Comparison of ENCODE assay signal across 25 cellular contexts in the genomic region with DNA sequence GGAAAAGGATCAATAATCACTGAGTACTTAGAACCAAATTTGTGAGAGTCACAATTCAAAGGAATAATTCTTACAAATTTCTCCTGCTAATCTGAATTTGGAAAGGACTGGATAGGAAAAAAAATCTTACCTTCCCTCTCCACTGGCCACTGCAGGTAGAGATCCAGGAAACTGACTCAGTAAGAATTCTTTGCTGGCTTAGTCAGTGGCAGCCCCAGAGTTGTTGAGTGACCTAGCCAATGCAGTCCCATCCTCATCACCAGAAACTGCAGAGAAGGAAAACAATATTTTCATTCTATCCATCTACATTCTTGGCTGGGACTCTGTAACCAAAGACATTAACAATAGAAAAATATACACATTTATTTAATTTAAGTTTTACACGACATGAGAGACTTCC.
DNase-seq lines count a peak whose midpoint lies in the region; ATAC-seq and TF ChIP-seq lines count a peak whose summit lies in the region.
"Had no signal": no experiment of that assay in that cellular context is flagged by ENCODE, and none has a peak within 500 bp of the region (broad histone marks: within the 10 kb centered on the region; RNA-seq: fewer than 3 reads in every experiment).

No MANE protein-coding gene starts in this region.

- no peak overlapping the region for H3K27ac Mint-ChIP-seq in GM23338
- H3K27ac Mint-ChIP-seq: dendritic cell treated with granulocyte-macrophage colony-stimulating factor and Interleukin-4, amounts not matched to agents 40 ng/mL and 50 ng/mL, for 4 days; endodermal cell; stimulated activated naive B cell treated with anti-CD40 and anti-IgM and Interleukin-4, amounts not matched to agents 10 μg/mL and 1 μg/mL and 100 μg/mL, for 72 hours had no signal

- 0 out of 3 replicates have a peak overlapping the region, but pooled peaks have one; percentile 18 for H3K4me3 Mint-ChIP-seq in GM23338
- H3K4me3 Mint-ChIP-seq: dendritic cell treated with granulocyte-macrophage colony-stimulating factor and Interleukin-4, amounts not matched to agents 40 ng/mL and 50 ng/mL, for 4 days; endodermal cell; stimulated activated naive B cell treated with anti-CD40 and anti-IgM and Interleukin-4, amounts not matched to agents 10 μg/mL and 1 μg/mL and 100 μg/mL, for 72 hours had no signal

- intact Hi-C loops in stomach (cut with DNase I; ENCODE audit: low total_unique reads) = no loop called here

- no peak for TF ChIP-seq EP300 in stomach (IDR thresholded peaks at IDR 0.05)

- H3K4me3 ChIP-seq in GM23338 (no peak overlapping the region), choroid plexus epithelial cell (ENCODE audit: low read depth, low read length) (no peak overlapping the region), hepatocyte (no peak overlapping the region), stomach (no peak overlapping the region), HAP-1 (no peak overlapping the region)
- H3K4me3 ChIP-seq: BLaER1 treated with 17β-estradiol and CSF1 and Interleukin-3, amounts not matched to agents 10 nM and 100 nM; gastrocnemius medialis; sigmoid colon had no signal

- TF ChIP-seq CTCF in GM23338 (conservative IDR thresholded peaks at IDR 0.05; ENCODE audit: low read depth in 2 of 2) = no peak
- TF ChIP-seq CTCF in choroid plexus epithelial cell (conservative IDR thresholded peaks at IDR 0.05; ENCODE audit: low read depth, low read length) = no peak
- TF ChIP-seq CTCF in hepatocyte (IDR thresholded peaks at IDR 0.05; ENCODE audit: poor library complexity) = no peak
- TF ChIP-seq CTCF in stomach (IDR thresholded peaks at IDR 0.05) = no peak

- DNase-seq in GM23338 (ENCODE audit: low spot score) = no peak
- DNase-seq in RKO (ENCODE audit: low spot score) = peak; percentile 14
- peak; percentile 45 for DNase-seq in choroid plexus epithelial cell (ENCODE audit: low read depth)
- DNase-seq in kidney glomerular epithelial cell (lab: John Stamatoyannopoulos, UW) = peak; percentile 14
- no peak for DNase-seq in hepatocyte (ENCODE audit: low spot score)
- no peak for DNase-seq in hippocampal formation (lab: John Stamatoyannopoulos, UW)
- DNase-seq in stomach = no peak
- no peak for DNase-seq in HAP-1 (ENCODE audit: low spot score in 2 of 2)
- DNase-seq: activated CD4-positive, alpha-beta T cell treated with anti-CD3 and anti-CD28 coated beads, Interleukin-2, amount 50 U/mL, for 4 hours; activated CD4-positive, CD25-positive, alpha-beta regulatory T cell; activated CD8-positive, alpha-beta memory T cell treated with anti-CD3 and anti-CD28 coated beads, Interleukin-2, amount 50 U/mL, for 4 hours; activated naive CD4-positive, alpha-beta T cell treated with anti-CD3 and anti-CD28 coated beads, Interleukin-2, amount 50 U/mL, for 16 hours; amniotic stem cell; caudate nucleus; endodermal cell; gastrocnemius medialis; left cardiac atrium; NCI-H1048; NCI-H1694; NCI-H510A; sigmoid colon; stimulated activated naive B cell treated with anti-CD40 and anti-IgM and Interleukin-4, amounts not matched to agents 10 μg/mL and 1 μg/mL and 100 μg/mL, for 72 hours; SW 1271 had no signal

- H3K27me3 Mint-ChIP-seq in GM23338 (ENCODE audit: insufficient read depth, low read depth, poor library complexity) = peaks cover 33% of the 10 kb centered on the region
- H3K27me3 Mint-ChIP-seq: dendritic cell treated with granulocyte-macrophage colony-stimulating factor and Interleukin-4, amounts not matched to agents 40 ng/mL and 50 ng/mL, for 4 days; stimulated activated naive B cell treated with anti-CD40 and anti-IgM and Interleukin-4, amounts not matched to agents 10 μg/mL and 1 μg/mL and 100 μg/mL, for 72 hours had no signal

- H4K20me1 ChIP-seq in GM23338 (replicated peaks; ENCODE audit: insufficient read depth) = no peaks in the 10 kb centered on the region
- no peaks in the 10 kb centered on the region for H4K20me1 ChIP-seq in hepatocyte (ENCODE audit: insufficient read depth, poor library complexity, severe bottlenecking)
- H4K20me1 ChIP-seq: BLaER1 treated with 17β-estradiol and CSF1 and Interleukin-3, amounts not matched to agents 10 nM and 100 nM had no signal

- H3K4me1 Mint-ChIP-seq in GM23338 = peaks cover 51% of the 10 kb centered on the region
- H3K4me1 Mint-ChIP-seq: stimulated activated naive B cell treated with anti-CD40 and anti-IgM and Interleukin-4, amounts not matched to agents 10 μg/mL and 1 μg/mL and 100 μg/mL, for 72 hours had no signal

- H3K36me3 Mint-ChIP-seq in GM23338 (ENCODE audit: low read depth) = peaks cover 35% of the 10 kb centered on the region
- H3K36me3 Mint-ChIP-seq: stimulated activated naive B cell treated with anti-CD40 and anti-IgM and Interleukin-4, amounts not matched to agents 10 μg/mL and 1 μg/mL and 100 μg/mL, for 72 hours had no signal

- no peaks in the 10 kb centered on the region for H3K27me3 ChIP-seq in GM23338 (ENCODE audit: insufficient read depth)
- H3K27me3 ChIP-seq in hepatocyte = no peaks in the 10 kb centered on the region
- H3K27me3 ChIP-seq in stomach = no peaks in the 10 kb centered on the region
- H3K27me3 ChIP-seq in HAP-1 (ENCODE audit: low read depth) = 0 out of 2 replicates have a peak, but pooled peaks cover 4% of the 10 kb centered on the region
- H3K27me3 ChIP-seq: BLaER1 treated with 17β-estradiol and CSF1 and Interleukin-3, amounts not matched to agents 10 nM and 100 nM; gastrocnemius medialis; sigmoid colon had no signal

- no peaks in the 10 kb centered on the region for H3F3A ChIP-seq in GM23338 (replicated peaks; ENCODE audit: low read depth)

- H3K79me2 ChIP-seq in GM23338 (replicated peaks; ENCODE audit: insufficient read depth) (peaks cover 40% of the 10 kb centered on the region), hepatocyte (no peaks in the 10 kb centered on the region)

- H3K4me1 ChIP-seq in GM23338 (ENCODE audit: insufficient read depth) (peaks cover 40% of the 10 kb centered on the region), hepatocyte (ENCODE audit: insufficient read depth) (no peaks in the 10 kb centered on the region), stomach (no peaks in the 10 kb centered on the region), HAP-1 (peaks cover 25% of the 10 kb centered on the region)
- H3K4me1 ChIP-seq: gastrocnemius medialis, sigmoid colon had no signal

- in situ Hi-C loops in HAP-1 (cut with MboI; ENCODE audit: low sequenced_read_pairs) = no loop called here

- 70% methylated on average over 1 of the region's 1 CpG for WGBS in hepatocyte (ENCODE audit: low lambda C conversion rate, missing lambda C conversion rate)
- 40 to 77% (median 63%) methylated on average over 1 of the region's 1 CpG for WGBS in stomach, 5 donors

- H3K4me2 ChIP-seq in GM23338 (peak overlapping the region; percentile 58), hepatocyte (no peak overlapping the region)

- H3K27ac ChIP-seq in GM23338 (ENCODE audit: low read depth) = peak overlapping the region; percentile 17; the same call in 1 of the 2 replicates
- H3K27ac ChIP-seq in hepatocyte = no peak overlapping the region
- H3K27ac ChIP-seq in stomach = no peak overlapping the region
- H3K27ac ChIP-seq: BLaER1 treated with 17β-estradiol and CSF1 and Interleukin-3, amounts not matched to agents 10 nM and 100 nM; gastrocnemius medialis; sigmoid colon had no signal

- no peak for TF ChIP-seq POLR2A in stomach (IDR thresholded peaks at IDR 0.05)

- H3K9me3 ChIP-seq in hepatocyte (ENCODE audit: low read depth) (no peaks in the 10 kb centered on the region), stomach (no peaks in the 10 kb centered on the region), HAP-1 (no peaks in the 10 kb centered on the region)
- H3K9me3 ChIP-seq: BLaER1 treated with 17β-estradiol and CSF1 and Interleukin-3, amounts not matched to agents 10 nM and 100 nM; gastrocnemius medialis; sigmoid colon had no signal

- H3K9me2 ChIP-seq in GM23338 (ENCODE audit: insufficient read depth) = no peaks in the 10 kb centered on the region
- H3K9me2 ChIP-seq in hepatocyte (replicated peaks; ENCODE audit: insufficient read depth) = no peaks in the 10 kb centered on the region

- ATAC-seq in GM23338 = peak; percentile 21
- ATAC-seq: gastrocnemius medialis; left cardiac atrium; stimulated activated naive B cell treated with anti-CD40 and anti-IgM and Interleukin-4, amounts not matched to agents 10 μg/mL and 1 μg/mL and 100 μg/mL, for 72 hours had no signal

- H2AFZ ChIP-seq in GM23338 = no peak overlapping the region
- H2AFZ ChIP-seq in hepatocyte = no peak overlapping the region

- H3K9me3 Mint-ChIP-seq in GM23338 = peaks cover 32% of the 10 kb centered on the region

- H3K36me3 ChIP-seq in GM23338 (ENCODE audit: insufficient read depth) (peaks cover 12% of the 10 kb centered on the region), hepatocyte (replicated peaks; ENCODE audit: insufficient read depth, low read depth) (no peaks in the 10 kb centered on the region), stomach (no peaks in the 10 kb centered on the region), HAP-1 (replicated peaks) (no peaks in the 10 kb centered on the region)
- H3K36me3 ChIP-seq: BLaER1 treated with 17β-estradiol and CSF1 and Interleukin-3, amounts not matched to agents 10 nM and 100 nM; gastrocnemius medialis; sigmoid colon had no signal

TF ChIP-seq in GM23338, 12 proteins besides CTCF, POLR2A, EP300 and RAD21 (continues in another document):
- TF ChIP-seq JUNB (IDR thresholded peaks at IDR 0.05; ENCODE audit: unreplicated experiment) (no peak), POLR2AphosphoS5 (IDR thresholded peaks at IDR 0.05; ENCODE audit: low read depth) (no peak)
- TF ChIP-seq, protein P1, sequence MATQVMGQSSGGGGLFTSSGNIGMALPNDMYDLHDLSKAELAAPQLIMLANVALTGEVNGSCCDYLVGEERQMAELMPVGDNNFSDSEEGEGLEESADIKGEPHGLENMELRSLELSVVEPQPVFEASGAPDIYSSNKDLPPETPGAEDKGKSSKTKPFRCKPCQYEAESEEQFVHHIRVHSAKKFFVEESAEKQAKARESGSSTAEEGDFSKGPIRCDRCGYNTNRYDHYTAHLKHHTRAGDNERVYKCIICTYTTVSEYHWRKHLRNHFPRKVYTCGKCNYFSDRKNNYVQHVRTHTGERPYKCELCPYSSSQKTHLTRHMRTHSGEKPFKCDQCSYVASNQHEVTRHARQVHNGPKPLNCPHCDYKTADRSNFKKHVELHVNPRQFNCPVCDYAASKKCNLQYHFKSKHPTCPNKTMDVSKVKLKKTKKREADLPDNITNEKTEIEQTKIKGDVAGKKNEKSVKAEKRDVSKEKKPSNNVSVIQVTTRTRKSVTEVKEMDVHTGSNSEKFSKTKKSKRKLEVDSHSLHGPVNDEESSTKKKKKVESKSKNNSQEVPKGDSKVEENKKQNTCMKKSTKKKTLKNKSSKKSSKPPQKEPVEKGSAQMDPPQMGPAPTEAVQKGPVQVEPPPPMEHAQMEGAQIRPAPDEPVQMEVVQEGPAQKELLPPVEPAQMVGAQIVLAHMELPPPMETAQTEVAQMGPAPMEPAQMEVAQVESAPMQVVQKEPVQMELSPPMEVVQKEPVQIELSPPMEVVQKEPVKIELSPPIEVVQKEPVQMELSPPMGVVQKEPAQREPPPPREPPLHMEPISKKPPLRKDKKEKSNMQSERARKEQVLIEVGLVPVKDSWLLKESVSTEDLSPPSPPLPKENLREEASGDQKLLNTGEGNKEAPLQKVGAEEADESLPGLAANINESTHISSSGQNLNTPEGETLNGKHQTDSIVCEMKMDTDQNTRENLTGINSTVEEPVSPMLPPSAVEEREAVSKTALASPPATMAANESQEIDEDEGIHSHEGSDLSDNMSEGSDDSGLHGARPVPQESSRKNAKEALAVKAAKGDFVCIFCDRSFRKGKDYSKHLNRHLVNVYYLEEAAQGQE (IDR thresholded peaks at IDR 0.05; ENCODE audit: unreplicated experiment) = no peak

Comparison
In these comparisons a context has a peak if more than half of its experiments do, and no peak if none do; other contexts are left out.
1. DNase-seq: peak in RKO (single experiment), choroid plexus epithelial cell (single experiment) and kidney glomerular epithelial cell (single experiment); none in GM23338 (single experiment), hepatocyte (single experiment), hippocampal formation (0 of 2), stomach (single experiment) and HAP-1 (0 of 2).